ENCODE assay signal across 1 cellular context in the genomic region with DNA sequence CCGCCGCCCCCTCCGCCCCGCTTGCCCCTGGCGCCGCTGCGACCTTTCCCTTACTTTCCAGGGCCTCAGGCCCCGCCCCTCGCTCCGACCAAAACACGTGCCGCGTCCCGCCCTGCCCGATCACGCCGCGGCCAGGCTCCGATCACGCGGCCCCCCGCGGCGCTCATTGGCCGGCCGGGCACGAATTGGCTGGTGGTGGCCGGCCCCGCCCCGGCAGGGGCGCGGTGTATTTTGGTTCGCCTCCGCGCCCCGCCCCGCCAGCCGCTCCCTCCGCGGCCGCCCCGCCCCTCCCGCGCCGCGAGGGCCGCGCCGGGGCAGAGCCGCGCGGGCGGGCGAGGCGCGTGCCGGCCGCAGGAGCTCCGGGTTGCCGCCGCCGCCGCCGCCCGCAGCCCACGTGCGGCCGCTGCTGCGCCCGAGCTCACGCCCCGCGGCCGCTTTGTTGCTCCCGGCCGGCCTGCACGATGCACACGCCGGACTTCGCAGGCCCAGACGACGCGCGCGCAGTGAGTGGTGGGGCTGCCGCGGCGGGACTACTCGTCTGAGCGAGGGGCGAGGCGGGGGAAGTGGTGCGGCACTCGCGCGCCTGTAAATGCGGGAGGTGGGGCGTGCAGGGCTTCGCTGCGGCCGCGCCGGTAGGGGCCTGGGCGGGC.
TF ChIP-seq lines count a peak whose summit lies in the region.

KLF11 (plus strand) TSS at position 295 of the 650 bp plus-strand sequence; CDS start at position 462, 167 bp downstream.

TF ChIP-seq in WTC11, 78 proteins besides CTCF, POLR2A, EP300 and RAD21 (continued from another document and continues in another):
- TF ChIP-seq, protein P1, sequence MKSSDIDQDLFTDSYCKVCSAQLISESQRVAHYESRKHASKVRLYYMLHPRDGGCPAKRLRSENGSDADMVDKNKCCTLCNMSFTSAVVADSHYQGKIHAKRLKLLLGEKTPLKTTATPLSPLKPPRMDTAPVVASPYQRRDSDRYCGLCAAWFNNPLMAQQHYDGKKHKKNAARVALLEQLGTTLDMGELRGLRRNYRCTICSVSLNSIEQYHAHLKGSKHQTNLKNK (CRISPR knock-in tag; IDR thresholded peaks at IDR 0.05): 0 out of 2 replicates have a peak, but pooled peaks have one; percentile 40
- TF ChIP-seq JUN (CRISPR knock-in tag; IDR thresholded peaks at IDR 0.05) (peak; percentile 95), NFATC4 (CRISPR knock-in tag; IDR thresholded peaks at IDR 0.05) (no peak), FOXP1 (CRISPR knock-in tag; IDR thresholded peaks at IDR 0.05; ENCODE audit: borderline replicate concordance) (peak; percentile 94), E2F4 (CRISPR knock-in tag; IDR thresholded peaks at IDR 0.05; ENCODE audit: borderline replicate concordance, low read depth) (peak; percentile 64; the same call in 1 of the 2 replicates), TEAD1 (CRISPR knock-in tag; IDR thresholded peaks at IDR 0.05) (peak; percentile 95), ZNF671 (CRISPR knock-in tag; IDR thresholded peaks at IDR 0.05) (no peak), NR2C2 (CRISPR knock-in tag; IDR thresholded peaks at IDR 0.05) (no peak; the same call in 1 of the 2 replicates), PRDM15 (CRISPR knock-in tag; IDR thresholded peaks at IDR 0.05) (peak; percentile 69), FOXK1 (CRISPR knock-in tag; IDR thresholded peaks at IDR 0.05) (peak; percentile 97), ZNF423 (CRISPR knock-in tag; IDR thresholded peaks at IDR 0.05) (no peak), MYBL2 (CRISPR knock-in tag; IDR thresholded peaks at IDR 0.05) (peak; percentile 97), USF2 (CRISPR knock-in tag; IDR thresholded peaks at IDR 0.05) (peak; percentile 81), GRHL2 (CRISPR knock-in tag; IDR thresholded peaks at IDR 0.05; ENCODE audit: insufficient replicate concordance, severe bottlenecking) (no peak), SP1 (CRISPR knock-in tag; conservative IDR thresholded peaks at IDR 0.05) (peak; percentile 77), SMAD4 (CRISPR knock-in tag; IDR thresholded peaks at IDR 0.05) (no peak; the same call in 1 of the 2 replicates), ZNF138 (CRISPR knock-in tag; conservative IDR thresholded peaks at IDR 0.05) (peak; percentile 95), ZSCAN18 (CRISPR knock-in tag; IDR thresholded peaks at IDR 0.05) (no peak), USF1 (CRISPR knock-in tag; IDR thresholded peaks at IDR 0.05) (peak; percentile 81), ZNF416 (CRISPR knock-in tag; IDR thresholded peaks at IDR 0.05) (no peak), MLX (CRISPR knock-in tag; IDR thresholded peaks at IDR 0.05) (no peak), ZNF263 (CRISPR knock-in tag; IDR thresholded peaks at IDR 0.05; ENCODE audit: low read depth) (0 out of 2 replicates have a peak, but pooled peaks have one; percentile 11), JAZF1 (CRISPR knock-in tag; IDR thresholded peaks at IDR 0.05) (no peak), ELF4 (CRISPR knock-in tag; IDR thresholded peaks at IDR 0.05; ENCODE audit: low read depth) (peak; percentile 79; the same call in 1 of the 2 replicates), KAT7 (CRISPR knock-in tag; IDR thresholded peaks at IDR 0.05; ENCODE audit: borderline replicate concordance) (no peak), ZNF317 (CRISPR knock-in tag; IDR thresholded peaks at IDR 0.05; ENCODE audit: borderline replicate concordance, low read depth) (peak; percentile 28; the same call in 1 of the 2 replicates), ETV6 (CRISPR knock-in tag; IDR thresholded peaks at IDR 0.05) (peak; percentile 98), ATF1 (CRISPR knock-in tag; IDR thresholded peaks at IDR 0.05) (no peak), NFE2L1 (CRISPR knock-in tag; IDR thresholded peaks at IDR 0.05) (peak; percentile 95), CREB1 (CRISPR knock-in tag; IDR thresholded peaks at IDR 0.05) (peak; percentile 96)
- TF ChIP-seq, protein P2, sequence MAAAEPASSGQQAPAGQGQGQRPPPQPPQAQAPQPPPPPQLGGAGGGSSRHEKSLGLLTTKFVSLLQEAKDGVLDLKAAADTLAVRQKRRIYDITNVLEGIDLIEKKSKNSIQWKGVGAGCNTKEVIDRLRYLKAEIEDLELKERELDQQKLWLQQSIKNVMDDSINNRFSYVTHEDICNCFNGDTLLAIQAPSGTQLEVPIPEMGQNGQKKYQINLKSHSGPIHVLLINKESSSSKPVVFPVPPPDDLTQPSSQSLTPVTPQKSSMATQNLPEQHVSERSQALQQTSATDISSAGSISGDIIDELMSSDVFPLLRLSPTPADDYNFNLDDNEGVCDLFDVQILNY (CRISPR knock-in tag; IDR thresholded peaks at IDR 0.05): peak; percentile 83; the same call in 1 of the 2 replicates
- TF ChIP-seq, protein P3, sequence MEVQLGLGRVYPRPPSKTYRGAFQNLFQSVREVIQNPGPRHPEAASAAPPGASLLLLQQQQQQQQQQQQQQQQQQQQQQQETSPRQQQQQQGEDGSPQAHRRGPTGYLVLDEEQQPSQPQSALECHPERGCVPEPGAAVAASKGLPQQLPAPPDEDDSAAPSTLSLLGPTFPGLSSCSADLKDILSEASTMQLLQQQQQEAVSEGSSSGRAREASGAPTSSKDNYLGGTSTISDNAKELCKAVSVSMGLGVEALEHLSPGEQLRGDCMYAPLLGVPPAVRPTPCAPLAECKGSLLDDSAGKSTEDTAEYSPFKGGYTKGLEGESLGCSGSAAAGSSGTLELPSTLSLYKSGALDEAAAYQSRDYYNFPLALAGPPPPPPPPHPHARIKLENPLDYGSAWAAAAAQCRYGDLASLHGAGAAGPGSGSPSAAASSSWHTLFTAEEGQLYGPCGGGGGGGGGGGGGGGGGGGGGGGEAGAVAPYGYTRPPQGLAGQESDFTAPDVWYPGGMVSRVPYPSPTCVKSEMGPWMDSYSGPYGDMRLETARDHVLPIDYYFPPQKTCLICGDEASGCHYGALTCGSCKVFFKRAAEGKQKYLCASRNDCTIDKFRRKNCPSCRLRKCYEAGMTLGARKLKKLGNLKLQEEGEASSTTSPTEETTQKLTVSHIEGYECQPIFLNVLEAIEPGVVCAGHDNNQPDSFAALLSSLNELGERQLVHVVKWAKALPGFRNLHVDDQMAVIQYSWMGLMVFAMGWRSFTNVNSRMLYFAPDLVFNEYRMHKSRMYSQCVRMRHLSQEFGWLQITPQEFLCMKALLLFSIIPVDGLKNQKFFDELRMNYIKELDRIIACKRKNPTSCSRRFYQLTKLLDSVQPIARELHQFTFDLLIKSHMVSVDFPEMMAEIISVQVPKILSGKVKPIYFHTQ (CRISPR knock-in tag; IDR thresholded peaks at IDR 0.05): no peak
- TF ChIP-seq, protein P4, sequence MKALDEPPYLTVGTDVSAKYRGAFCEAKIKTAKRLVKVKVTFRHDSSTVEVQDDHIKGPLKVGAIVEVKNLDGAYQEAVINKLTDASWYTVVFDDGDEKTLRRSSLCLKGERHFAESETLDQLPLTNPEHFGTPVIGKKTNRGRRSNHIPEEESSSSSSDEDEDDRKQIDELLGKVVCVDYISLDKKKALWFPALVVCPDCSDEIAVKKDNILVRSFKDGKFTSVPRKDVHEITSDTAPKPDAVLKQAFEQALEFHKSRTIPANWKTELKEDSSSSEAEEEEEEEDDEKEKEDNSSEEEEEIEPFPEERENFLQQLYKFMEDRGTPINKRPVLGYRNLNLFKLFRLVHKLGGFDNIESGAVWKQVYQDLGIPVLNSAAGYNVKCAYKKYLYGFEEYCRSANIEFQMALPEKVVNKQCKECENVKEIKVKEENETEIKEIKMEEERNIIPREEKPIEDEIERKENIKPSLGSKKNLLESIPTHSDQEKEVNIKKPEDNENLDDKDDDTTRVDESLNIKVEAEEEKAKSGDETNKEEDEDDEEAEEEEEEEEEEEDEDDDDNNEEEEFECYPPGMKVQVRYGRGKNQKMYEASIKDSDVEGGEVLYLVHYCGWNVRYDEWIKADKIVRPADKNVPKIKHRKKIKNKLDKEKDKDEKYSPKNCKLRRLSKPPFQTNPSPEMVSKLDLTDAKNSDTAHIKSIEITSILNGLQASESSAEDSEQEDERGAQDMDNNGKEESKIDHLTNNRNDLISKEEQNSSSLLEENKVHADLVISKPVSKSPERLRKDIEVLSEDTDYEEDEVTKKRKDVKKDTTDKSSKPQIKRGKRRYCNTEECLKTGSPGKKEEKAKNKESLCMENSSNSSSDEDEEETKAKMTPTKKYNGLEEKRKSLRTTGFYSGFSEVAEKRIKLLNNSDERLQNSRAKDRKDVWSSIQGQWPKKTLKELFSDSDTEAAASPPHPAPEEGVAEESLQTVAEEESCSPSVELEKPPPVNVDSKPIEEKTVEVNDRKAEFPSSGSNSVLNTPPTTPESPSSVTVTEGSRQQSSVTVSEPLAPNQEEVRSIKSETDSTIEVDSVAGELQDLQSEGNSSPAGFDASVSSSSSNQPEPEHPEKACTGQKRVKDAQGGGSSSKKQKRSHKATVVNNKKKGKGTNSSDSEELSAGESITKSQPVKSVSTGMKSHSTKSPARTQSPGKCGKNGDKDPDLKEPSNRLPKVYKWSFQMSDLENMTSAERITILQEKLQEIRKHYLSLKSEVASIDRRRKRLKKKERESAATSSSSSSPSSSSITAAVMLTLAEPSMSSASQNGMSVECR (CRISPR knock-in tag; IDR thresholded peaks at IDR 0.05; ENCODE audit: borderline replicate concordance): peak; percentile 95
- TF ChIP-seq, protein P5, sequence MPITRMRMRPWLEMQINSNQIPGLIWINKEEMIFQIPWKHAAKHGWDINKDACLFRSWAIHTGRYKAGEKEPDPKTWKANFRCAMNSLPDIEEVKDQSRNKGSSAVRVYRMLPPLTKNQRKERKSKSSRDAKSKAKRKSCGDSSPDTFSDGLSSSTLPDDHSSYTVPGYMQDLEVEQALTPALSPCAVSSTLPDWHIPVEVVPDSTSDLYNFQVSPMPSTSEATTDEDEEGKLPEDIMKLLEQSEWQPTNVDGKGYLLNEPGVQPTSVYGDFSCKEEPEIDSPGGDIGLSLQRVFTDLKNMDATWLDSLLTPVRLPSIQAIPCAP (CRISPR knock-in tag; IDR thresholded peaks at IDR 0.05): peak; percentile 96
- TF ChIP-seq, protein P6, sequence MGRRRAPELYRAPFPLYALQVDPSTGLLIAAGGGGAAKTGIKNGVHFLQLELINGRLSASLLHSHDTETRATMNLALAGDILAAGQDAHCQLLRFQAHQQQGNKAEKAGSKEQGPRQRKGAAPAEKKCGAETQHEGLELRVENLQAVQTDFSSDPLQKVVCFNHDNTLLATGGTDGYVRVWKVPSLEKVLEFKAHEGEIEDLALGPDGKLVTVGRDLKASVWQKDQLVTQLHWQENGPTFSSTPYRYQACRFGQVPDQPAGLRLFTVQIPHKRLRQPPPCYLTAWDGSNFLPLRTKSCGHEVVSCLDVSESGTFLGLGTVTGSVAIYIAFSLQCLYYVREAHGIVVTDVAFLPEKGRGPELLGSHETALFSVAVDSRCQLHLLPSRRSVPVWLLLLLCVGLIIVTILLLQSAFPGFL (CRISPR knock-in tag; IDR thresholded peaks at IDR 0.05; ENCODE audit: borderline replicate concordance): 0 out of 2 replicates have a peak, but pooled peaks have one; percentile 76
